8 cellular contexts compared by ENCODE assay signal in the genomic region with DNA sequence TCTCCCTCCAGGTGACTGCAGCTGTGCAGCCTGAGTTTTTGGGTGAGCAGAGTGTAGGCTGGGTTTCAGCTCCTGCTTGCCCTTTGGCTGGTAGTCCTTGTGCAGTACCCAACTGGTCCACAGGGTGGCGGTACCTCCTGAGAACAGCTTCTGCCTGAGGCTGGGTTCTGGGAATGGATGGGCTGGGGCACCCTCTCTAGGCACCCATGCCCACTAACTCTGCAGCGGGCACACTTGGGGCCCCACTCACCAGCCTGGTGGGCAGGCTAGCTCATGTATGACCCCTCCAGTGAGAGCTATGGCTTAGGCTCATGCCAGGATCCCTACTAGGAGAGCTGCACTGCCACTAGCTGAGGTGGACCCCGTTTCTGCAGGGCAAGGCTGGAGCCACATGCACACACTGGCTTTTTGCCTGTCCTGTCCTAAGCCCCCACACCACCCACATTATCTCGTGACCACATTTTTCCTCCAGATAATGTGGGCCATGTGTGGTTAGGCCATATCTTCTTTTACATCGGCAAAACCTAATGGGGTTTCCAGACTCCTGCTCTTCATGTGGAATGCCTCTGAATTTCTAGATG. TPM values are rescaled to one million over a fixed set of nuclear protein-coding genes. Genes with fewer than 3 reads are reported as not detected.
DNase-seq lines count a peak whose midpoint lies in the region; ATAC-seq and TF ChIP-seq lines count a peak whose summit lies in the region.

No MANE protein-coding gene starts in this region.

- H3K4me1 Mint-ChIP-seq in endodermal cell: peaks cover 23% of the 10 kb centered on the region
- H3K4me1 Mint-ChIP-seq in naive B cell: peaks cover 3 to 17% (median 16%) of the 10 kb centered on the region in 3 donors

- no peak overlapping the region for H3K4me3 Mint-ChIP-seq in endodermal cell
- no peak overlapping the region for H3K4me3 Mint-ChIP-seq in naive B cell

- peak; percentile 92 for TF ChIP-seq CTCF in endodermal cell (conservative IDR thresholded peaks at IDR 0.05)

- H3K9me3 Mint-ChIP-seq in endodermal cell: no peaks in the 10 kb centered on the region
- H3K9me3 Mint-ChIP-seq in naive B cell: no peaks in the 10 kb centered on the region

- H3K4me3 ChIP-seq in endodermal cell (ENCODE audit: low read length): no peak overlapping the region

- H3K27ac Mint-ChIP-seq in endodermal cell: no peak overlapping the region
- peak overlapping the region in 1 of 6 donors; percentile 49 for H3K27ac Mint-ChIP-seq in naive B cell

- peak; percentile 35 for DNase-seq in DMS153 treated with DMSO at 0.1 percent for 48 hours (lab: John Stamatoyannopoulos, UW; ENCODE audit: unreplicated experiment)
- no peak for DNase-seq in DMS153 (lab: John Stamatoyannopoulos, UW)
- peak; percentile 21 for DNase-seq in NK-92 (lab: John Stamatoyannopoulos, UW; ENCODE audit: unreplicated experiment)
- DNase-seq in activated CD8-positive, alpha-beta memory T cell treated with anti-CD3 and anti-CD28 coated beads for 24 hours: peak; percentile 99
- DNase-seq in endodermal cell: peak; percentile 99
- peak; percentile 77 for DNase-seq in naive B cell
- peak; percentile 59 to 81 for DNase-seq in stimulated activated CD8-positive, alpha-beta memory T cell treated with anti-CD3 and anti-CD28 coated beads, Interleukin-7, amount 100 ng/mL, for 48 hours (ENCODE audit: extremely low read depth in 1 of 2, low read depth in 1 of 2)

- WGBS in endodermal cell (ENCODE audit: insufficient coverage in 1 of 2, insufficient read length in 1 of 2), 2 experiments: 46 to 63% methylated on average over 2 to 5 of the region's 5 CpGs

- peaks cover 6% of the 10 kb centered on the region for H3K4me1 ChIP-seq in endodermal cell (ENCODE audit: control insufficient read depth, insufficient read depth, low read length)

- H3K27me3 Mint-ChIP-seq in endodermal cell (ENCODE audit: insufficient read depth) (peaks cover 16% of the 10 kb centered on the region), naive B cell (peaks cover 4 to 13% (median 5%) of the 10 kb centered on the region in 3 donors)

- peak; percentile 58 for ATAC-seq in HG03175 (IDR thresholded peaks at IDR 0.05; ENCODE audit: unreplicated experiment)
- ATAC-seq in naive B cell (ENCODE audit: low read depth in 2 of 2): peak; percentile 65 to 72

- H3K9me3 ChIP-seq in endodermal cell (ENCODE audit: control insufficient read depth, low read length): no peaks in the 10 kb centered on the region

- H3K27me3 ChIP-seq in endodermal cell (ENCODE audit: control insufficient read depth, insufficient read depth, low read length, poor library complexity, severe bottlenecking): peaks cover 5% of the 10 kb centered on the region

- H3K36me3 ChIP-seq in endodermal cell (ENCODE audit: control insufficient read depth, insufficient read depth, low read length): no peaks in the 10 kb centered on the region

- no peak overlapping the region for H3K9ac ChIP-seq in endodermal cell (ENCODE audit: extremely low read depth, low read length, poor library complexity, severe bottlenecking)

- no peaks in the 10 kb centered on the region for H3K36me3 Mint-ChIP-seq in endodermal cell (ENCODE audit: low read depth)
- no peaks in the 10 kb centered on the region for H3K36me3 Mint-ChIP-seq in naive B cell

- no peak overlapping the region for H3K27ac ChIP-seq in endodermal cell (ENCODE audit: low read depth, low read length)

RNA-seq across cellular contexts. Expression of gene GSTM4, which starts 15.5 kb away (rescaled TPM):
- 10 to 100 TPM; 20.1 to 28.5 TPM for total RNA-seq in endodermal cell
- 21.7 TPM for polyA plus RNA-seq in endodermal cell (2013, experiment 1 of 2)
- 16.9 TPM for polyA plus RNA-seq in endodermal cell (2013, experiment 2 of 2)
- 10 to 100 TPM; 10.6 to 24.4 (median 16.7) TPM for polyA plus RNA-seq in naive B cell (ENCODE audit: low read depth in 6 of 6)

RNA-seq across cellular contexts. Expression of gene AMPD2, which starts 20.7 kb away (rescaled TPM):
- 10 to 100 TPM; 55.7 to 69.3 TPM for total RNA-seq in endodermal cell
- polyA plus RNA-seq in endodermal cell (2013, experiment 1 of 2): 68.6 TPM
- 68.8 TPM for polyA plus RNA-seq in endodermal cell (2013, experiment 2 of 2)
- polyA plus RNA-seq in naive B cell (ENCODE audit: low read depth in 6 of 6): 10 to 100 TPM; 14.3 to 34.9 (median 25.6) TPM

RNA-seq across cellular contexts. Expression of gene GNAT2, which starts 21.0 kb away (rescaled TPM):
- total RNA-seq in endodermal cell: not detected
- polyA plus RNA-seq in endodermal cell (2013, experiment 1 of 2): not detected
- not detected for polyA plus RNA-seq in endodermal cell (2013, experiment 2 of 2)
- polyA plus RNA-seq in naive B cell (ENCODE audit: low read depth in 6 of 6): not detected

RNA-seq across cellular contexts. Expression of gene GSTM2, which starts 27.5 kb away (rescaled TPM):
- total RNA-seq in endodermal cell: 10 to 100 TPM; 18.4 to 30.3 TPM
- polyA plus RNA-seq in endodermal cell (2013, experiment 1 of 2): 68.2 TPM
- 52.4 TPM for polyA plus RNA-seq in endodermal cell (2013, experiment 2 of 2)
- polyA plus RNA-seq in naive B cell (ENCODE audit: low read depth in 6 of 6): 10 to 100 TPM in 2 of 6 donors, 1 to 10 TPM in 4; 3.9 to 14.5 (median 5.7) TPM

RNA-seq across cellular contexts. Expression of gene GSTM1, which starts 47.2 kb away (rescaled TPM):
- total RNA-seq in endodermal cell: 10 to 100 TPM; 23.0 to 65.6 TPM
- polyA plus RNA-seq in endodermal cell (2013, experiment 1 of 2): not detected
- not detected for polyA plus RNA-seq in endodermal cell (2013, experiment 2 of 2)
- polyA plus RNA-seq in naive B cell (ENCODE audit: low read depth in 6 of 6): 10 to 100 TPM in 4 of 6 donors, not detected in 2; 36.6 to 90.7 (median 46.5) TPM
